ENCODE assay signal across 1 cellular context in genomic region chr1:40036574-40036973, GRCh38.
TF ChIP-seq lines count a peak whose summit lies in the region.

No MANE protein-coding gene starts in this region.

TF ChIP-seq in SK-N-SH, 30 proteins besides CTCF, POLR2A, EP300 and RAD21 (continued from another document):
- TF ChIP-seq ZBTB33 (IDR thresholded peaks at IDR 0.05; ENCODE audit: borderline replicate concordance, low read depth): no peak
- TF ChIP-seq SMC3 (IDR thresholded peaks at IDR 0.05; ENCODE audit: low read depth, low read length): no peak
- peak; percentile 86 for TF ChIP-seq TCF12 (IDR thresholded peaks at IDR 0.05)
- TF ChIP-seq EZH2phosphoT487 (IDR thresholded peaks at IDR 0.05; ENCODE audit: borderline replicate concordance, low read depth): no peak
- TF ChIP-seq TEAD4 (IDR thresholded peaks at IDR 0.05; ENCODE audit: borderline replicate concordance, insufficient read depth): no peak
- TF ChIP-seq ELF1 (IDR thresholded peaks at IDR 0.05): no peak
- TF ChIP-seq JUND (IDR thresholded peaks at IDR 0.05): peak; percentile 41; the same call in 1 of the 2 replicates
- no peak for TF ChIP-seq TAF1 (IDR thresholded peaks at IDR 0.05; ENCODE audit: borderline replicate concordance, low read depth, low read length)
- TF ChIP-seq MXI1 (IDR thresholded peaks at IDR 0.05; ENCODE audit: low read depth, low read length): no peak
- TF ChIP-seq NRF1 (IDR thresholded peaks at IDR 0.05; ENCODE audit: low read depth, low read length): no peak
- 0 out of 2 replicates have a peak, but pooled peaks have one; percentile 33 for TF ChIP-seq MAX (IDR thresholded peaks at IDR 0.05; ENCODE audit: low read depth)
- no peak for TF ChIP-seq YY1 (IDR thresholded peaks at IDR 0.05; ENCODE audit: low read depth)
- no peak for TF ChIP-seq RCOR1 (IDR thresholded peaks at IDR 0.05; ENCODE audit: low read length)
- TF ChIP-seq CHD2 (IDR thresholded peaks at IDR 0.05; ENCODE audit: low read length, partially characterized antibody): no peak
- no peak for TF ChIP-seq IRF3 (IDR thresholded peaks at IDR 0.05; ENCODE audit: low read depth, low read length)
- TF ChIP-seq USF1 (IDR thresholded peaks at IDR 0.05; ENCODE audit: borderline replicate concordance, low read depth): no peak
- peak; percentile 30; the same call in 1 of the 2 replicates for TF ChIP-seq PBX3 (IDR thresholded peaks at IDR 0.05)
